In genomic region chr4:134027931-134028330, GRCh38 we compare ENCODE assay signal across 12 cellular contexts.
DNase-seq lines count a peak whose midpoint lies in the region; ATAC-seq and TF ChIP-seq lines count a peak whose summit lies in the region.
"Had no signal": no experiment of that assay in that cellular context is flagged by ENCODE, and none has a peak within 500 bp of the region (broad histone marks: within the 10 kb centered on the region; RNA-seq: fewer than 3 reads in every experiment).

No MANE protein-coding gene starts in this region.

- peak overlapping the region in 7 of 11 experiments; percentile 19 to 56 (median 49); a peak in 9 of 22 replicates for H3K27ac ChIP-seq in BLaER1 treated with 17β-estradiol and CSF1 and Interleukin-3, amounts not matched to agents 10 nM and 100 nM
- peak overlapping the region; percentile 72 for H3K27ac ChIP-seq in hepatocyte
- H3K27ac ChIP-seq: Peyer's patch had no signal

- H3K9ac ChIP-seq in BLaER1 treated with 17β-estradiol and CSF1 and Interleukin-3, amounts not matched to agents 10 nM and 100 nM = no peak overlapping the region

- H3K27me3 ChIP-seq in BLaER1 treated with 17β-estradiol and CSF1 and Interleukin-3, amounts not matched to agents 10 nM and 100 nM = no peaks in the 10 kb centered on the region
- no peaks in the 10 kb centered on the region for H3K27me3 ChIP-seq in hepatocyte
- H3K27me3 ChIP-seq: Peyer's patch had no signal

- H3K4me2 ChIP-seq in BLaER1 treated with 17β-estradiol and CSF1 and Interleukin-3, amounts not matched to agents 10 nM and 100 nM = peak overlapping the region in 8 of 11 experiments; percentile 1 to 49 (median 38); a peak in 11 of 22 replicates
- no peak overlapping the region for H3K4me2 ChIP-seq in hepatocyte

- 78% methylated on average over 1 of the region's 1 CpG for WGBS in hepatocyte (ENCODE audit: low lambda C conversion rate, missing lambda C conversion rate)

- peaks cover 0 to 17% (median 14%) of the 10 kb centered on the region in 10 experiments; a peak in 16 of 20 replicates for H3K4me1 ChIP-seq in BLaER1 treated with 17β-estradiol and CSF1 and Interleukin-3, amounts not matched to agents 10 nM and 100 nM
- H3K4me1 ChIP-seq in hepatocyte (ENCODE audit: insufficient read depth) = no peaks in the 10 kb centered on the region
- H3K4me1 ChIP-seq: Peyer's patch had no signal

- H3K79me2 ChIP-seq in hepatocyte = no peaks in the 10 kb centered on the region

- no peaks in the 10 kb centered on the region for H3K36me3 ChIP-seq in BLaER1 treated with 17β-estradiol and CSF1 and Interleukin-3, amounts not matched to agents 10 nM and 100 nM
- H3K36me3 ChIP-seq in hepatocyte (replicated peaks; ENCODE audit: insufficient read depth, low read depth) = no peaks in the 10 kb centered on the region
- H3K36me3 ChIP-seq: Peyer's patch had no signal

- H2AFZ ChIP-seq in hepatocyte = no peak overlapping the region

- H3K4me3 ChIP-seq in BLaER1 treated with 17β-estradiol and CSF1 and Interleukin-3, amounts not matched to agents 10 nM and 100 nM = no peak overlapping the region
- no peak overlapping the region for H3K4me3 ChIP-seq in hepatocyte
- H3K4me3 ChIP-seq: Peyer's patch had no signal

- TF ChIP-seq CTCF in hepatocyte (IDR thresholded peaks at IDR 0.05; ENCODE audit: poor library complexity) = no peak

- no peaks in the 10 kb centered on the region for H4K20me1 ChIP-seq in BLaER1 treated with 17β-estradiol and CSF1 and Interleukin-3, amounts not matched to agents 10 nM and 100 nM
- no peaks in the 10 kb centered on the region for H4K20me1 ChIP-seq in hepatocyte (ENCODE audit: insufficient read depth, poor library complexity, severe bottlenecking)

- no peaks in the 10 kb centered on the region for H3K9me3 ChIP-seq in BLaER1 treated with 17β-estradiol and CSF1 and Interleukin-3, amounts not matched to agents 10 nM and 100 nM (replicated peaks in 1 of 11)
- H3K9me3 ChIP-seq in hepatocyte (ENCODE audit: low read depth) = no peaks in the 10 kb centered on the region
- H3K9me3 ChIP-seq: Peyer's patch had no signal

- ATAC-seq in HG03354 (IDR thresholded peaks at IDR 0.05; ENCODE audit: poor library complexity, severe bottlenecking, unreplicated experiment) = no peak
- ATAC-seq: stimulated activated memory B cell treated with anti-CD40 and anti-IgM and Interleukin-4, amounts not matched to agents 10 μg/mL and 1 μg/mL and 100 μg/mL, for 72 hours had no signal

- DNase-seq in HS-27A (ENCODE audit: low read depth) = peak; percentile 86
- peak; percentile 55 for DNase-seq in amniotic stem cell (lab: John Stamatoyannopoulos, UW)
- peak; percentile 74 for DNase-seq in hepatocyte (ENCODE audit: low spot score)
- no peak for DNase-seq in SHP77 (lab: John Stamatoyannopoulos, UW)
- no peak for DNase-seq in NK-92 (lab: John Stamatoyannopoulos, UW; ENCODE audit: unreplicated experiment)
- no peak for DNase-seq in NK-92 treated with Interleukin-12 subunit alpha and Interleukin-12 subunit beta, amount 100 ng/mL, for 24 hours (lab: John Stamatoyannopoulos, UW)
- DNase-seq: activated CD4-positive, alpha-beta T cell treated with anti-CD3 and anti-CD28 coated beads for 1 hour; NCI-H1694 treated with DMSO at 0.1 percent for 48 hours; Peyer's patch had no signal

- no peaks in the 10 kb centered on the region for H3K9me2 ChIP-seq in hepatocyte (replicated peaks; ENCODE audit: insufficient read depth)

Comparison
In these comparisons a context has a peak if more than half of its experiments do, and no peak if none do; other contexts are left out.
1. DNase-seq: peak in HS-27A (single experiment), amniotic stem cell (single experiment) and hepatocyte (single experiment); none in SHP77 (0 of 2), NK-92 (single experiment) and NK-92 treated with Interleukin-12 subunit alpha and Interleukin-12 subunit beta, amount 100 ng/mL, for 24 hours (single experiment).